ENCODE assay signal across 17 cellular contexts in genomic region chr2:85275984-85276540, GRCh38. TPM values are rescaled to one million over a fixed set of nuclear protein-coding genes. Genes with fewer than 3 reads are reported as not detected.
A peak's percentile ranks its signal among the peaks of the same experiment; 100 is the strongest.
DNase-seq lines count a peak whose midpoint lies in the region; ATAC-seq and TF ChIP-seq lines count a peak whose summit lies in the region.
"Had no signal": no experiment of that assay in that cellular context is flagged by ENCODE, and none has a peak within 500 bp of the region (broad histone marks: within the 10 kb centered on the region; RNA-seq: fewer than 3 reads in every experiment).

No MANE protein-coding gene starts in this region.

- H3K36me3 ChIP-seq in GM23338 (ENCODE audit: insufficient read depth) (no peaks in the 10 kb centered on the region), ascending aorta (no peaks in the 10 kb centered on the region), mesenchymal stem cell (ENCODE audit: control insufficient read depth in 1 of 2, insufficient read depth in 2 of 2, low read depth in 1 of 2, low read length in 2 of 2) (no peaks in the 10 kb centered on the region), stomach smooth muscle (ENCODE audit: control insufficient read depth in 2 of 2, insufficient read depth in 2 of 2, low read length in 2 of 2) (no peaks in the 10 kb centered on the region)

- no peak overlapping the region for H2BK120ac ChIP-seq in mesenchymal stem cell (ENCODE audit: low read depth, low read length)

- no peaks in the 10 kb centered on the region for H3K27me3 ChIP-seq in GM23338 (ENCODE audit: insufficient read depth)
- no peaks in the 10 kb centered on the region for H3K27me3 ChIP-seq in ascending aorta
- H3K27me3 ChIP-seq in mesenchymal stem cell (ENCODE audit: control insufficient read depth in 1 of 2, insufficient read depth in 1 of 2, low read length in 2 of 2): no peaks in the 10 kb centered on the region
- H3K27me3 ChIP-seq in stomach smooth muscle (ENCODE audit: control insufficient read depth in 1 of 2, insufficient read depth in 2 of 2, low read length in 2 of 2): no peaks in the 10 kb centered on the region

- no peaks in the 10 kb centered on the region for H3K9me2 ChIP-seq in GM23338 (ENCODE audit: insufficient read depth)

- H2AFZ ChIP-seq in GM23338 (no peak overlapping the region), mesenchymal stem cell (ENCODE audit: low read depth, low read length) (no peak overlapping the region)

- H3K4ac ChIP-seq in mesenchymal stem cell (ENCODE audit: low read depth in 1 of 2, low read length in 2 of 2): no peak overlapping the region

- TF ChIP-seq CTCF in GM23338 (conservative IDR thresholded peaks at IDR 0.05; ENCODE audit: low read depth in 2 of 2) (no peak), ascending aorta (IDR thresholded peaks at IDR 0.05) (no peak)

- intact Hi-C loops in ascending aorta (cut with DNase I): no loop called here

- H3K4me2 ChIP-seq in GM23338 (no peak overlapping the region; the same call in 1 of the 2 replicates), mesenchymal stem cell (ENCODE audit: low read length, poor library complexity, severe bottlenecking) (no peak overlapping the region)
- H3K4me2 ChIP-seq: KMS-11 had no signal

- H2AK5ac ChIP-seq in mesenchymal stem cell (ENCODE audit: low read length, severe bottlenecking): no peak overlapping the region

- peak overlapping the region; percentile 6 for H3K27ac Mint-ChIP-seq in GM23338
- H3K27ac Mint-ChIP-seq in T-helper 2 cell treated with Interferon-gamma antibody and Interleukin-4, amounts not matched to agents 5 μg/mL and 100 μg/mL, for 36 hours: no peak overlapping the region
- H3K27ac Mint-ChIP-seq: activated CD4-positive, alpha-beta T cell treated with anti-CD3 and anti-CD28 coated beads, Interleukin-2, amount 10 ng/mL, durations not matched to agents 7 days and 5 days; activated T-helper 1 cell treated with anti-CD3 and anti-CD28 coated beads, Interleukin-12 subunit alpha, Interleukin-12 subunit beta, Interleukin-2, Interleukin-4 antibody, amounts not matched to agents 30 ng/mL and 10 ng/mL and 1 ng/mL, durations not matched to agents 14 hours and 24 hours and 36 hours had no signal

- DNase-seq in GM23338 (ENCODE audit: low spot score) (no peak), ascending aorta (ENCODE audit: low spot score in 2 of 2) (no peak), mesenchymal stem cell (no peak), NCI-H1694 treated with DMSO at 0.1 percent for 48 hours (lab: John Stamatoyannopoulos, UW) (no peak), medulla oblongata (ENCODE audit: extremely low spot score) (no peak), GDM1 (lab: John Stamatoyannopoulos, UW) (no peak)
- no peak for DNase-seq in T-helper 2 cell treated with Interferon-gamma antibody and Interleukin-4, amounts not matched to agents 5 μg/mL and 100 μg/mL, for 36 hours (ENCODE audit: low spot score)
- DNase-seq: activated CD4-positive, alpha-beta T cell treated with anti-CD3 and anti-CD28 coated beads, Interleukin-2, amount 10 ng/mL, durations not matched to agents 7 days and 5 days; C1 segment of cervical spinal cord; DND-41; effector CD4-positive, alpha-beta T cell; kidney glomerular epithelial cell; NCI-H1436 treated with DMSO at 0.1 percent for 48 hours; NCI-H524 treated with DMSO at 0.1 percent for 48 hours had no signal

- H3K14ac ChIP-seq in mesenchymal stem cell (ENCODE audit: low read length in 2 of 2): no peak overlapping the region

- no peak overlapping the region for H4K8ac ChIP-seq in mesenchymal stem cell (ENCODE audit: low read length)

- peaks cover 34% of the 10 kb centered on the region for H3K27me3 Mint-ChIP-seq in GM23338 (ENCODE audit: insufficient read depth, low read depth, poor library complexity)
- peaks cover 17% of the 10 kb centered on the region for H3K27me3 Mint-ChIP-seq in T-helper 2 cell treated with Interferon-gamma antibody and Interleukin-4, amounts not matched to agents 5 μg/mL and 100 μg/mL, for 36 hours (ENCODE audit: low read depth)

- no peak for ATAC-seq in GM23338

- no peak overlapping the region; the same call in 2 of the 3 replicates for H3K4me3 Mint-ChIP-seq in GM23338
- no peak overlapping the region for H3K4me3 Mint-ChIP-seq in T-helper 2 cell treated with Interferon-gamma antibody and Interleukin-4, amounts not matched to agents 5 μg/mL and 100 μg/mL, for 36 hours
- H3K4me3 Mint-ChIP-seq: activated CD4-positive, alpha-beta T cell treated with anti-CD3 and anti-CD28 coated beads, Interleukin-2, amount 10 ng/mL, durations not matched to agents 7 days and 5 days; activated T-helper 1 cell treated with anti-CD3 and anti-CD28 coated beads, Interleukin-12 subunit alpha, Interleukin-12 subunit beta, Interleukin-2, Interleukin-4 antibody, amounts not matched to agents 30 ng/mL and 10 ng/mL and 1 ng/mL, durations not matched to agents 14 hours and 24 hours and 36 hours had no signal

- H3K18ac ChIP-seq in mesenchymal stem cell (ENCODE audit: low read depth in 1 of 2, low read length in 2 of 2): no peak overlapping the region

- H2BK5ac ChIP-seq in mesenchymal stem cell (ENCODE audit: low read depth, low read length, poor library complexity, severe bottlenecking): no peak overlapping the region

- H3F3A ChIP-seq in GM23338 (replicated peaks; ENCODE audit: low read depth): no peaks in the 10 kb centered on the region

- peak overlapping the region; percentile 13 for H2BK15ac ChIP-seq in mesenchymal stem cell (ENCODE audit: low read depth, poor library complexity, severe bottlenecking)

- H4K20me1 ChIP-seq in GM23338 (replicated peaks; ENCODE audit: insufficient read depth): peaks cover 60% of the 10 kb centered on the region

- H3K4me1 ChIP-seq in GM23338 (ENCODE audit: insufficient read depth): peaks cover 45% of the 10 kb centered on the region
- peaks cover 3 to 30% of the 10 kb centered on the region in 2 donors for H3K4me1 ChIP-seq in ascending aorta
- peaks cover 20% of the 10 kb centered on the region for H3K4me1 ChIP-seq in mesenchymal stem cell (ENCODE audit: control insufficient read depth, insufficient read depth, low read depth, low read length)
- peaks cover 39% of the 10 kb centered on the region for H3K4me1 ChIP-seq in stomach smooth muscle (ENCODE audit: control insufficient read depth, insufficient read depth, low read length)

- peak overlapping the region in 1 of 2 experiments; percentile 43 for H2BK12ac ChIP-seq in mesenchymal stem cell (ENCODE audit: low read length in 2 of 2)

- H3K9ac ChIP-seq in mesenchymal stem cell (ENCODE audit: low read length) (peak overlapping the region; percentile 76), stomach smooth muscle (ENCODE audit: low read length in 2 of 2) (peak overlapping the region; percentile 39 to 66)
- H3K9ac ChIP-seq: KMS-11 had no signal

- H3K79me2 ChIP-seq in GM23338 (replicated peaks; ENCODE audit: insufficient read depth): peaks cover 89% of the 10 kb centered on the region

- peak overlapping the region; percentile 79; the same call in 1 of the 2 replicates for H3K27ac ChIP-seq in GM23338 (ENCODE audit: low read depth)
- H3K27ac ChIP-seq in ascending aorta: peak overlapping the region; percentile 78 to 81
- H3K27ac ChIP-seq in mesenchymal stem cell (ENCODE audit: low read length, poor library complexity, severe bottlenecking): no peak overlapping the region
- H3K27ac ChIP-seq in stomach smooth muscle (ENCODE audit: low read length): peak overlapping the region; percentile 77
- H3K27ac ChIP-seq: KMS-11 had no signal

- H3K36me3 Mint-ChIP-seq in GM23338 (ENCODE audit: low read depth): peaks cover 16% of the 10 kb centered on the region
- no peaks in the 10 kb centered on the region for H3K36me3 Mint-ChIP-seq in T-helper 2 cell treated with Interferon-gamma antibody and Interleukin-4, amounts not matched to agents 5 μg/mL and 100 μg/mL, for 36 hours (ENCODE audit: low read depth)

- H3K9me3 ChIP-seq in ascending aorta (no peaks in the 10 kb centered on the region), mesenchymal stem cell (ENCODE audit: control insufficient read depth, low read length) (no peaks in the 10 kb centered on the region), stomach smooth muscle (ENCODE audit: control insufficient read depth in 2 of 2, low read length in 2 of 2) (no peaks in the 10 kb centered on the region)

- H3K4me1 Mint-ChIP-seq in GM23338: peaks cover 77% of the 10 kb centered on the region
- H3K4me1 Mint-ChIP-seq in T-helper 2 cell treated with Interferon-gamma antibody and Interleukin-4, amounts not matched to agents 5 μg/mL and 100 μg/mL, for 36 hours (ENCODE audit: low read depth): no peaks in the 10 kb centered on the region
- H3K4me1 Mint-ChIP-seq: activated CD4-positive, alpha-beta T cell treated with anti-CD3 and anti-CD28 coated beads, Interleukin-2, amount 10 ng/mL, durations not matched to agents 7 days and 5 days had no signal

- H3K4me3 ChIP-seq in GM23338: no peak overlapping the region
- H3K4me3 ChIP-seq in ascending aorta: peak overlapping the region; percentile 4 to 59
- H3K4me3 ChIP-seq in mesenchymal stem cell (ENCODE audit: insufficient read depth in 1 of 2, low read depth in 1 of 2, low read length in 2 of 2): peak overlapping the region in 1 of 2 experiments; percentile 75
- H3K4me3 ChIP-seq in stomach smooth muscle (ENCODE audit: low read length in 2 of 2): peak overlapping the region in 1 of 2 donors; percentile 66

- H3K79me1 ChIP-seq in mesenchymal stem cell (replicated peaks; ENCODE audit: low read length, poor library complexity, severe bottlenecking): peaks cover 2% of the 10 kb centered on the region

- WGBS in mesenchymal stem cell: 96% methylated on average over 9 of the region's 9 CpGs

- H4K91ac ChIP-seq in mesenchymal stem cell (ENCODE audit: low read length): no peak overlapping the region

- no peak overlapping the region for H3K23ac ChIP-seq in mesenchymal stem cell (ENCODE audit: low read length in 2 of 2)

- H3K9me3 Mint-ChIP-seq in GM23338: no peaks in the 10 kb centered on the region
- H3K9me3 Mint-ChIP-seq in T-helper 2 cell treated with Interferon-gamma antibody and Interleukin-4, amounts not matched to agents 5 μg/mL and 100 μg/mL, for 36 hours: no peaks in the 10 kb centered on the region
- H3K9me3 Mint-ChIP-seq: activated CD4-positive, alpha-beta T cell treated with anti-CD3 and anti-CD28 coated beads, Interleukin-2, amount 10 ng/mL, durations not matched to agents 7 days and 5 days; activated T-helper 1 cell treated with anti-CD3 and anti-CD28 coated beads, Interleukin-12 subunit alpha, Interleukin-12 subunit beta, Interleukin-2, Interleukin-4 antibody, amounts not matched to agents 30 ng/mL and 10 ng/mL and 1 ng/mL, durations not matched to agents 14 hours and 24 hours and 36 hours had no signal

TF ChIP-seq in GM23338, 12 proteins besides CTCF, POLR2A, EP300 and RAD21 (continues in another document):
- TF ChIP-seq NANOG (IDR thresholded peaks at IDR 0.05; ENCODE audit: borderline replicate concordance) (no peak), CREB1 (CRISPR knock-in tag; IDR thresholded peaks at IDR 0.05; ENCODE audit: low read depth) (no peak)

RNA-seq across cellular contexts. Expression of gene TGOLN2, which starts 51.7 kb away (rescaled TPM):
- total RNA-seq in GM23338 (2014; rRNA removed; shearing (Covaris generic)): 48.3 and 49.4 TPM in 2 replicates
- polyA plus RNA-seq in GM23338 (2016; fragmentation: Nextera tagmentation; extraction: Ambion mirVana): 17.8 and 20.8 TPM in 2 replicates
- total RNA-seq in ascending aorta: 111 TPM
- polyA plus RNA-seq in mesenchymal stem cell (2013, experiment 1 of 2): 124 TPM
- polyA plus RNA-seq in mesenchymal stem cell (2013, experiment 2 of 2): 124 TPM
